ENCODE assay signal across 8 cellular contexts in genomic region chr10:3782099-3782455, GRCh38. TPM values are rescaled to one million over a fixed set of nuclear protein-coding genes. Genes with fewer than 3 reads are reported as not detected.
A peak's percentile ranks its signal among the peaks of the same experiment; 100 is the strongest.
DNase-seq lines count a peak whose midpoint lies in the region; ATAC-seq and TF ChIP-seq lines count a peak whose summit lies in the region.

No MANE protein-coding gene starts in this region.

- H3K27ac Mint-ChIP-seq in activated T-helper 17 cell treated with anti-CD3 and anti-CD28 coated beads, Interleukin-2, amount 50 U/mL, for 72 hours, result peak overlapping the region; percentile 100

- no peak for TF ChIP-seq EP300 in stomach (IDR thresholded peaks at IDR 0.05)

- TF ChIP-seq CTCF in stomach (IDR thresholded peaks at IDR 0.05), result no peak

- peaks cover 44% of the 10 kb centered on the region for H3K4me1 Mint-ChIP-seq in activated T-helper 17 cell treated with anti-CD3 and anti-CD28 coated beads, Interleukin-2, amount 50 U/mL, for 72 hours

- H3K4me3 ChIP-seq in HUES64 (ENCODE audit: low read length) (peak overlapping the region; percentile 94), iPS-18a (ENCODE audit: low read length) (peak overlapping the region; percentile 92), stomach (peak overlapping the region; percentile 64 to 97 (median 78))

- 82% methylated on average over 9 of the region's 9 CpGs for WGBS in HUES64
- 8 to 29% (median 25%) methylated on average over 9 of the region's 9 CpGs for WGBS in stomach, 5 donors

- no peaks in the 10 kb centered on the region for H3K9me3 Mint-ChIP-seq in activated T-helper 17 cell treated with anti-CD3 and anti-CD28 coated beads, Interleukin-2, amount 50 U/mL, for 72 hours

- no peak for ATAC-seq in activated T-helper 17 cell treated with anti-CD3 and anti-CD28 coated beads, Interleukin-2, amount 50 U/mL, for 72 hours (replicated peaks)
- no peak for ATAC-seq in GM21515 (IDR thresholded peaks at IDR 0.05; ENCODE audit: unreplicated experiment)

- no peak overlapping the region for H3K27ac ChIP-seq in HUES64 (ENCODE audit: low read depth, low read length)
- H3K27ac ChIP-seq in iPS-18a (ENCODE audit: low read length), result no peak overlapping the region
- peak overlapping the region; percentile 95 to 100 (median 100) for H3K27ac ChIP-seq in stomach

- H3K9me3 ChIP-seq in HUES64 (ENCODE audit: insufficient read depth, low read depth, low read length), result no peaks in the 10 kb centered on the region
- H3K9me3 ChIP-seq in iPS-18a (ENCODE audit: control insufficient read depth, low read depth, low read length), result no peaks in the 10 kb centered on the region
- H3K9me3 ChIP-seq in stomach, result no peaks in the 10 kb centered on the region

- peaks cover 19% of the 10 kb centered on the region for H3K4me1 ChIP-seq in HUES64 (ENCODE audit: insufficient read depth, low read length)
- H3K4me1 ChIP-seq in iPS-18a (ENCODE audit: control insufficient read depth, low read depth, low read length), result peaks cover 25% of the 10 kb centered on the region
- peaks cover 58 to 62% (median 59%) of the 10 kb centered on the region in 4 donors for H3K4me1 ChIP-seq in stomach

- intact Hi-C loops in stomach (cut with DNase I; ENCODE audit: low total_unique reads), result no loop called here

- no peaks in the 10 kb centered on the region for H3K27me3 Mint-ChIP-seq in activated T-helper 17 cell treated with anti-CD3 and anti-CD28 coated beads, Interleukin-2, amount 50 U/mL, for 72 hours

- H3K9ac ChIP-seq in HUES64 (ENCODE audit: low read depth, low read length), result peak overlapping the region; percentile 93; the same call in 1 of the 2 replicates
- no peak overlapping the region for H3K9ac ChIP-seq in iPS-18a (ENCODE audit: low read length)

- H3K27me3 ChIP-seq in HUES64 (ENCODE audit: insufficient read depth, low read length) (no peaks in the 10 kb centered on the region), iPS-18a (ENCODE audit: control insufficient read depth, insufficient read depth, low read length) (peaks cover 11% of the 10 kb centered on the region), stomach (no peaks in the 10 kb centered on the region)

- H3K36me3 ChIP-seq in HUES64 (ENCODE audit: insufficient read depth, low read length) (peaks cover 51% of the 10 kb centered on the region), iPS-18a (ENCODE audit: control insufficient read depth, low read depth, low read length) (peaks cover 50% of the 10 kb centered on the region), stomach (peaks cover 48 to 51% (median 50%) of the 10 kb centered on the region in 4 donors)

- no peak for TF ChIP-seq POLR2A in stomach (IDR thresholded peaks at IDR 0.05)

- DNase-seq in stomach, result no peak
- DNase-seq in DMS 273 (lab: John Stamatoyannopoulos, UW; ENCODE audit: unreplicated experiment), result no peak
- no peak for DNase-seq in NCI-H2196 treated with DMSO at 0.1 percent for 48 hours (lab: John Stamatoyannopoulos, UW; ENCODE audit: unreplicated experiment)
- DNase-seq in SIG-M5 (lab: John Stamatoyannopoulos, UW), result no peak

- H3K4me3 Mint-ChIP-seq in activated T-helper 17 cell treated with anti-CD3 and anti-CD28 coated beads, Interleukin-2, amount 50 U/mL, for 72 hours, result peak overlapping the region; percentile 98

- peaks cover 100% of the 10 kb centered on the region for H3K36me3 Mint-ChIP-seq in activated T-helper 17 cell treated with anti-CD3 and anti-CD28 coated beads, Interleukin-2, amount 50 U/mL, for 72 hours (ENCODE audit: low read depth)

RNA-seq across cellular contexts. Expression of gene KLF6, which starts 2.9 kb away (rescaled TPM):
- 12.2 TPM for polyA plus RNA-seq in HUES64 (2013, experiment 1 of 2)
- 12.4 TPM for polyA plus RNA-seq in HUES64 (2013, experiment 2 of 2)
- 100 to 1,000 TPM; 163 to 201 TPM for total RNA-seq in activated T-helper 17 cell treated with anti-CD3 and anti-CD28 coated beads, Interleukin-2, amount 50 U/mL, for 72 hours
- total RNA-seq in stomach, result 100 to 1,000 TPM in 4 of 5 donors, 10 to 100 TPM in 1; 78.2 to 187 (median 119) TPM
- polyA plus RNA-seq in stomach, result 10 to 100 TPM; 25.9 to 57.0 (median 31.4) TPM

Comparison
In these comparisons a context has a peak if more than half of its experiments do, and no peak if none do; other contexts are left out.
1. H3K27ac ChIP-seq: peak in stomach (5 of 5); none in HUES64 (single experiment) and iPS-18a (single experiment).
2. Peak in every context shown above with its lines, with median percentiles within 50 percentile points of each other: H3K4me3 ChIP-seq.